13 cellular contexts compared by ENCODE assay signal in genomic region chr1:224051086-224051406, GRCh38.
DNase-seq lines count a peak whose midpoint lies in the region; ATAC-seq, FAIRE-seq and TF ChIP-seq lines count a peak whose summit lies in the region.
"Had no signal": no experiment of that assay in that cellular context is flagged by ENCODE, and none has a peak within 500 bp of the region (broad histone marks: within the 10 kb centered on the region; RNA-seq: fewer than 3 reads in every experiment).

No MANE protein-coding gene starts in this region.

- H3K27ac ChIP-seq in OCI-LY7 (ENCODE audit: low read depth, low read length, poor library complexity, severe bottlenecking) (no peak overlapping the region), K562 (ENCODE audit: extremely low read depth, low read depth, low read length) (no peak overlapping the region), mammary epithelial cell (ENCODE audit: insufficient read depth, low read depth, low read length) (no peak overlapping the region)

- H2AFZ ChIP-seq in OCI-LY7 (ENCODE audit: low read length) = no peak overlapping the region
- no peak overlapping the region for H2AFZ ChIP-seq in K562 (ENCODE audit: low read depth, low read length)
- H2AFZ ChIP-seq in mammary epithelial cell (ENCODE audit: low read depth, low read length) = no peak overlapping the region

- H3K36me3 Mint-ChIP-seq in natural killer cell = no peaks in the 10 kb centered on the region
- H3K36me3 Mint-ChIP-seq in natural killer cell treated with Interleukin-12 subunit alpha and Interleukin-12 subunit beta and Interleukin-15 and Interleukin-18, amount 100 ng/mL, for 72 hours = no peaks in the 10 kb centered on the region
- H3K36me3 Mint-ChIP-seq in type B pancreatic cell = no peaks in the 10 kb centered on the region
- H3K36me3 Mint-ChIP-seq in activated naive CD8-positive, alpha-beta T cell treated with anti-CD3 and anti-CD28 coated beads, Interleukin-2, amount 50 U/mL, for 24 hours (ENCODE audit: low read depth) = no peaks in the 10 kb centered on the region
- H3K36me3 Mint-ChIP-seq: CD8-positive, alpha-beta T cell; IgD-negative memory B cell had no signal

- H3K9me2 ChIP-seq in OCI-LY7 (ENCODE audit: insufficient read depth, low read length) = no peaks in the 10 kb centered on the region

- H3K4me1 ChIP-seq in OCI-LY7 (ENCODE audit: insufficient read depth, low read length, poor library complexity, severe bottlenecking) (no peaks in the 10 kb centered on the region), K562 (replicated peaks in 1 of 2; ENCODE audit: control insufficient read depth in 2 of 2, insufficient read depth in 2 of 2, low read length in 2 of 2) (no peaks in the 10 kb centered on the region; a peak in 1 of 5 replicates), mammary epithelial cell (ENCODE audit: insufficient read depth, low read length) (peaks cover 10% of the 10 kb centered on the region)

- H3K9me1 ChIP-seq in K562 (ENCODE audit: control insufficient read depth, insufficient read depth, low read length) = no peaks in the 10 kb centered on the region

- no peak overlapping the region for H3K27ac Mint-ChIP-seq in natural killer cell
- H3K27ac Mint-ChIP-seq in natural killer cell treated with Interleukin-12 subunit alpha and Interleukin-12 subunit beta and Interleukin-15 and Interleukin-18, amount 100 ng/mL, for 72 hours = no peak overlapping the region
- no peak overlapping the region for H3K27ac Mint-ChIP-seq in type B pancreatic cell
- no peak overlapping the region for H3K27ac Mint-ChIP-seq in activated naive CD8-positive, alpha-beta T cell treated with anti-CD3 and anti-CD28 coated beads, Interleukin-2, amount 50 U/mL, for 24 hours
- H3K27ac Mint-ChIP-seq: CD8-positive, alpha-beta T cell had no signal

- H3K27me3 ChIP-seq in K562 (ENCODE audit: control insufficient read depth in 2 of 2, insufficient read depth in 2 of 2, low read length in 2 of 2) = no peaks in the 10 kb centered on the region
- no peaks in the 10 kb centered on the region for H3K27me3 ChIP-seq in mammary epithelial cell (ENCODE audit: insufficient read depth, low read length)

- H3K4me3 ChIP-seq in OCI-LY7 (ENCODE audit: low read depth, low read length, poor library complexity, severe bottlenecking) (no peak overlapping the region), K562 (no peak overlapping the region), mammary epithelial cell (replicated peaks in 1 of 3; ENCODE audit: insufficient read depth in 1 of 3, low read depth in 2 of 3, low read length in 3 of 3) (no peak overlapping the region)

- H3K9ac ChIP-seq in K562 (ENCODE audit: insufficient read depth in 1 of 2, low read depth in 2 of 2, low read length in 2 of 2) (no peak overlapping the region), mammary epithelial cell (ENCODE audit: insufficient read depth, low read length) (no peak overlapping the region)

- BruUV-seq in OCI-LY7 (replicated peaks; lab: Mats Ljungman, UMichigan) (no TSS peak), K562 (replicated peaks; lab: Mats Ljungman, UMichigan) (no TSS peak), mammary epithelial cell (replicated peaks; lab: Mats Ljungman, UMichigan) (no TSS peak)

- TF ChIP-seq RAD21 in K562 (CRISPR knock-in tag; conservative IDR thresholded peaks at IDR 0.05 in 1 of 2, IDR thresholded peaks at IDR 0.05 in 1 of 2) = no peak

- H3K4me3 Mint-ChIP-seq in natural killer cell (no peak overlapping the region), type B pancreatic cell (no peak overlapping the region)
- H3K4me3 Mint-ChIP-seq in natural killer cell treated with Interleukin-12 subunit alpha and Interleukin-12 subunit beta and Interleukin-15 and Interleukin-18, amount 100 ng/mL, for 72 hours = no peak overlapping the region
- H3K4me3 Mint-ChIP-seq in activated naive CD8-positive, alpha-beta T cell treated with anti-CD3 and anti-CD28 coated beads, Interleukin-2, amount 50 U/mL, for 24 hours = no peak overlapping the region
- H3K4me3 Mint-ChIP-seq: CD8-positive, alpha-beta T cell; IgD-negative memory B cell had no signal

- H3K27me3 Mint-ChIP-seq in natural killer cell (ENCODE audit: low read depth in 2 of 2) (peaks cover 9 to 13% of the 10 kb centered on the region in 2 donors), type B pancreatic cell (no peaks in the 10 kb centered on the region)
- peaks cover 14% of the 10 kb centered on the region in 2 donors for H3K27me3 Mint-ChIP-seq in natural killer cell treated with Interleukin-12 subunit alpha and Interleukin-12 subunit beta and Interleukin-15 and Interleukin-18, amount 100 ng/mL, for 72 hours
- peaks cover 11% of the 10 kb centered on the region for H3K27me3 Mint-ChIP-seq in activated naive CD8-positive, alpha-beta T cell treated with anti-CD3 and anti-CD28 coated beads, Interleukin-2, amount 50 U/mL, for 24 hours
- H3K27me3 Mint-ChIP-seq: IgD-negative memory B cell had no signal

- no peak for DNase-seq in natural killer cell
- DNase-seq in natural killer cell treated with Interleukin-12 subunit alpha and Interleukin-12 subunit beta and Interleukin-15 and Interleukin-18, amount 100 ng/mL, for 72 hours (ENCODE audit: low spot score) = no peak
- no peak for DNase-seq in OCI-LY7 (ENCODE audit: low spot score)
- DNase-seq in K562 (ENCODE audit: extremely low read depth in 1 of 4, low spot score in 3 of 4) = no peak
- DNase-seq in type B pancreatic cell (ENCODE audit: extremely low spot score, unreplicated experiment) = no peak
- DNase-seq in mammary epithelial cell = no peak
- no peak for DNase-seq in activated naive CD8-positive, alpha-beta T cell treated with anti-CD3 and anti-CD28 coated beads, Interleukin-2, amount 50 U/mL, for 24 hours
- DNase-seq: NCI-H1694, NCI-H2081 treated with DMSO at 0.1 percent for 48 hours had no signal

- H3K9me3 Mint-ChIP-seq in natural killer cell (no peaks in the 10 kb centered on the region), type B pancreatic cell (no peaks in the 10 kb centered on the region)
- peaks cover 2% of the 10 kb centered on the region for H3K9me3 Mint-ChIP-seq in natural killer cell treated with Interleukin-12 subunit alpha and Interleukin-12 subunit beta and Interleukin-15 and Interleukin-18, amount 100 ng/mL, for 72 hours
- H3K9me3 Mint-ChIP-seq in activated naive CD8-positive, alpha-beta T cell treated with anti-CD3 and anti-CD28 coated beads, Interleukin-2, amount 50 U/mL, for 24 hours = no peaks in the 10 kb centered on the region
- H3K9me3 Mint-ChIP-seq: CD8-positive, alpha-beta T cell; IgD-negative memory B cell had no signal

- in situ Hi-C loops in K562 (cut with MboI) = loop anchor here (10.0 kb wide), 1 partner anchor 496 kb away; no protein-coding TSS in a partner anchor
- in situ Hi-C loops in mammary epithelial cell (cut with MboI; ENCODE audit: low sequenced_read_pairs in 2 of 2) = no loop called here

- no peak for TF ChIP-seq EP300 in K562 (IDR thresholded peaks at IDR 0.05; ENCODE audit: low read length)

- H3K4me1 Mint-ChIP-seq in natural killer cell = no peaks in the 10 kb centered on the region
- no peaks in the 10 kb centered on the region for H3K4me1 Mint-ChIP-seq in natural killer cell treated with Interleukin-12 subunit alpha and Interleukin-12 subunit beta and Interleukin-15 and Interleukin-18, amount 100 ng/mL, for 72 hours (ENCODE audit: low read depth in 2 of 2)
- peaks cover 3% of the 10 kb centered on the region for H3K4me1 Mint-ChIP-seq in type B pancreatic cell (ENCODE audit: unreplicated experiment)
- no peaks in the 10 kb centered on the region for H3K4me1 Mint-ChIP-seq in activated naive CD8-positive, alpha-beta T cell treated with anti-CD3 and anti-CD28 coated beads, Interleukin-2, amount 50 U/mL, for 24 hours

- TF ChIP-seq CTCF in natural killer cell (IDR thresholded peaks at IDR 0.05) (peak; percentile 11), OCI-LY7 (conservative IDR thresholded peaks at IDR 0.05; ENCODE audit: low read length) (peak; percentile 44; the same call in 1 of the 2 replicates), K562 (IDR thresholded peaks at IDR 0.05 in 2 of 3, conservative IDR thresholded peaks at IDR 0.05 in 1 of 3; ENCODE audit: insufficient read depth in 2 of 3, low read depth in 1 of 3, low read length in 3 of 3) (no peak), type B pancreatic cell (conservative IDR thresholded peaks at IDR 0.05) (peak; percentile 31), mammary epithelial cell (conservative IDR thresholded peaks at IDR 0.05 in 1 of 2, IDR thresholded peaks at IDR 0.05 in 1 of 2; ENCODE audit: extremely low read depth in 1 of 2, insufficient read depth in 1 of 2, low read depth in 1 of 2, low read length in 2 of 2) (no peak)

- H3K79me2 ChIP-seq in OCI-LY7 (ENCODE audit: insufficient read depth, low read depth, low read length) (no peaks in the 10 kb centered on the region), K562 (ENCODE audit: control insufficient read depth, insufficient read depth, low read length) (no peaks in the 10 kb centered on the region), mammary epithelial cell (ENCODE audit: insufficient read depth, low read length) (no peaks in the 10 kb centered on the region)

- ATAC-seq in natural killer cell (no peak), K562 (no peak), GM21423 (IDR thresholded peaks at IDR 0.05; ENCODE audit: unreplicated experiment) (no peak)
- ATAC-seq in natural killer cell treated with Interleukin-12 subunit alpha and Interleukin-12 subunit beta and Interleukin-15 and Interleukin-18, amount 100 ng/mL, for 72 hours = no peak
- no peak for ATAC-seq in activated naive CD8-positive, alpha-beta T cell treated with anti-CD3 and anti-CD28 coated beads, Interleukin-2, amount 50 U/mL, for 24 hours
- ATAC-seq: CD8-positive, alpha-beta T cell had no signal

- CTCF ChIA-PET in OCI-LY7 (lab: Charles Lee; ENCODE audit: unreplicated experiment) = no interaction called here
- CTCF ChIA-PET in K562 (lab: Yijun Ruan, JAX; ENCODE audit: low intra/inter-chr PET ratio) = interaction anchor here (0.7 to 3.2 kb wide), 4 partner anchors 240 to 1208 kb away, joined by 3 to 13 read pairs (median 10); no protein-coding TSS in a partner anchor
- CTCF ChIA-PET in mammary epithelial cell (lab: Charles Lee; ENCODE audit: low non-redundant PET) = interaction anchor here (0.5 to 0.6 kb wide), 2 partner anchors 20 to 423 kb away, joined by 3 to 16 read pairs; no protein-coding TSS in a partner anchor

- FAIRE-seq in K562 (lab: Jason Lieb, UNC) = no peak
- FAIRE-seq: GM12891 had no signal

- POLR2A ChIA-PET in OCI-LY7 (lab: Charles Lee) = interaction anchor here (0.5 to 1.6 kb wide), 3 partner anchors 10 to 420 kb away, joined by 4 to 7 read pairs (median 4); no protein-coding TSS in a partner anchor
- POLR2A ChIA-PET in K562 (lab: Yijun Ruan, JAX) = interaction anchor here (0.6 to 2.3 kb wide), 8 partner anchors 10 to 282 kb away, joined by 3 to 12 read pairs (median 4); no protein-coding TSS in a partner anchor

- intact Hi-C loops in natural killer cell (cut with micrococcal nuclease) (loop anchor here (2.0 kb wide), 2 partner anchors 240 to 352 kb away; no protein-coding TSS in a partner anchor), OCI-LY7 (cut with micrococcal nuclease; ENCODE audit: unreplicated experiment) (loop anchor here (1.0 to 2.0 kb wide), 2 partner anchors 240 to 282 kb away; no protein-coding TSS in a partner anchor), K562 (cut with micrococcal nuclease) (loop anchor here (1.0 to 5.0 kb wide), 2 partner anchors 239 to 353 kb away; no protein-coding TSS in a partner anchor), mammary epithelial cell (cut with micrococcal nuclease) (loop anchor here (2.0 to 10.0 kb wide), 3 partner anchors 56 to 354 kb away; no protein-coding TSS in a partner anchor)

- no peaks in the 10 kb centered on the region for H3K9me3 ChIP-seq in OCI-LY7 (ENCODE audit: low read length)
- H3K9me3 ChIP-seq in K562 (replicated peaks; ENCODE audit: control insufficient read depth, insufficient read depth, low read depth, low read length) = 0 out of 2 replicates have a peak, but pooled peaks cover 6% of the 10 kb centered on the region
- H3K9me3 ChIP-seq in mammary epithelial cell (replicated peaks; ENCODE audit: insufficient read depth, low read length) = no peaks in the 10 kb centered on the region

- no peak for TF ChIP-seq POLR2A in K562 (conservative IDR thresholded peaks at IDR 0.05)

- H3K4me2 ChIP-seq in OCI-LY7 (ENCODE audit: low read length) = no peak overlapping the region
- H3K4me2 ChIP-seq in K562 (ENCODE audit: insufficient read depth, low read length) = no peak overlapping the region
- H3K4me2 ChIP-seq in mammary epithelial cell (ENCODE audit: insufficient read depth, low read depth, low read length) = no peak overlapping the region

- H4K20me1 ChIP-seq in OCI-LY7 (ENCODE audit: insufficient read depth, low read length) = no peaks in the 10 kb centered on the region
- H4K20me1 ChIP-seq in K562 (replicated peaks; ENCODE audit: control insufficient read depth, insufficient read depth, low read length) = no peaks in the 10 kb centered on the region
- H4K20me1 ChIP-seq in mammary epithelial cell (ENCODE audit: insufficient read depth, low read length) = no peaks in the 10 kb centered on the region

- dilution Hi-C loops in mammary epithelial cell (cut with HindIII; ENCODE audit: low sequenced_read_pairs) = no loop called here

- H3K36me3 ChIP-seq in OCI-LY7 (ENCODE audit: insufficient read depth, low read length) = no peaks in the 10 kb centered on the region
- no peaks in the 10 kb centered on the region for H3K36me3 ChIP-seq in K562 (ENCODE audit: control insufficient read depth, insufficient read depth, low read length)
- H3K36me3 ChIP-seq in mammary epithelial cell (ENCODE audit: insufficient read depth, low read length) = no peaks in the 10 kb centered on the region

Comparison
In these comparisons a context has a peak if more than half of its experiments do, and no peak if none do; other contexts are left out.
1. CTCF ChIP-seq: peak in natural killer cell (single experiment), OCI-LY7 (single experiment) and type B pancreatic cell (single experiment); none in K562 (0 of 3) and mammary epithelial cell (0 of 2).